Comparison of ENCODE assay signal across 19 cellular contexts in genomic region chr2:111709321-111709720, GRCh38.
DNase-seq lines count a peak whose midpoint lies in the region; ATAC-seq and TF ChIP-seq lines count a peak whose summit lies in the region.
"Had no signal": no experiment of that assay in that cellular context is flagged by ENCODE, and none has a peak within 500 bp of the region (broad histone marks: within the 10 kb centered on the region; RNA-seq: fewer than 3 reads in every experiment).

No MANE protein-coding gene starts in this region.

- DNase-seq in activated CD8-positive, alpha-beta memory T cell treated with anti-CD3 and anti-CD28 coated beads for 24 hours = peak; percentile 5
- DNase-seq in activated CD8-positive, alpha-beta memory T cell treated with anti-CD3 and anti-CD28 coated beads, Interleukin-2, amount 50 U/mL, for 4 hours = no peak
- DNase-seq in Panc1 (ENCODE audit: low read depth, low spot score) (no peak), left lobe of liver (ENCODE audit: low spot score) (peak; percentile 12), head of caudate nucleus (no peak), EL (no peak)
- DNase-seq: AML-193; CD4-positive, alpha-beta T cell; DMS153; DMS79; H7; HFFc6 had no signal

- H3K27ac ChIP-seq in Panc1 (ENCODE audit: low read length) = peak overlapping the region; percentile 67
- H3K27ac ChIP-seq: 22Rv1, A549, C4-2B, HL-60 had no signal

- in situ Hi-C loops in Panc1 (cut with HindIII; ENCODE audit: low pct_unique_long_range_greater_than_20kb, low sequenced_read_pairs) = no loop called here

- H3K4me3 ChIP-seq in Panc1 (ENCODE audit: low read depth in 2 of 2, low read length in 2 of 2) = no peak overlapping the region
- H3K4me3 ChIP-seq: A549, GM23338 had no signal

- intact Hi-C loops in Panc1 (cut with micrococcal nuclease; ENCODE audit: unreplicated experiment) = no loop called here
- intact Hi-C loops in head of caudate nucleus (cut with DNase I) = no loop called here

- ATAC-seq in Panc1 (no peak), left lobe of liver (no peak), GM21576 (IDR thresholded peaks at IDR 0.05; ENCODE audit: unreplicated experiment) (no peak)
- ATAC-seq: A549, GM23338, HCT116 had no signal

- no peaks in the 10 kb centered on the region for H3K9me3 ChIP-seq in Panc1 (ENCODE audit: control insufficient read depth, insufficient read depth, low read depth, low read length)
- H3K9me3 ChIP-seq: A549 had no signal

- no peaks in the 10 kb centered on the region for H3K27me3 ChIP-seq in Panc1 (ENCODE audit: control insufficient read depth, insufficient read depth, low read length)

- CTCF ChIA-PET in Panc1 (lab: Charles Lee) = no interaction called here

- POLR2A ChIA-PET in Panc1 (lab: Charles Lee) = no interaction called here

- no peaks in the 10 kb centered on the region for H3K36me3 ChIP-seq in Panc1 (ENCODE audit: control insufficient read depth, insufficient read depth, low read length)

- peaks cover 29% of the 10 kb centered on the region for H3K4me1 ChIP-seq in Panc1 (ENCODE audit: control insufficient read depth, insufficient read depth, low read length)

- no TSS peak for BruUV-seq in Panc1 (replicated peaks; lab: Mats Ljungman, UMichigan)

- no peak for TF ChIP-seq CTCF in Panc1 (IDR thresholded peaks at IDR 0.05)

Comparison
In these comparisons a context has a peak if more than half of its experiments do, and no peak if none do; other contexts are left out.
1. DNase-seq: peak in activated CD8-positive, alpha-beta memory T cell treated with anti-CD3 and anti-CD28 coated beads for 24 hours (single experiment) and left lobe of liver (single experiment); none in activated CD8-positive, alpha-beta memory T cell treated with anti-CD3 and anti-CD28 coated beads, Interleukin-2, amount 50 U/mL, for 4 hours (single experiment), Panc1 (single experiment), head of caudate nucleus (0 of 42) and EL (single experiment).